In the genomic region with DNA sequence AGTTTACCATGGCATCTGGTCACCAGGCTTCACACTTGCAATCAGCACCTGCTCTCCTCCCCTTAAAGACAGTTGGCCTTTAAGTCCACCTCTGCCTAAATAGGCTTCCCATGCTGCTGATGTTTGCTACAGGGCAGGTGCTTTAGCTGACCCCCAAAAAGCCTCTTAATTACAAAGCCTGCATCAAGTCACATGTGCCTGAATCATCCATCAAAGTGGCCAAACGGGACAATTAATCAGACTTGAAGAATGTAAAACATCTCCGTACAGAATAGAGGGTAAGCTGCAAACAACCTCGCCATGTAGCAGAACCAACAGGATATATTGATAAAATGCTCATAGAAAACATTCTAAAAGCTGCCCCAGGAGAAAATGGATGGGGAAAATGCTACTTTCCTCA, we compare ENCODE assay signal across 29 cellular contexts. TPM values are rescaled to one million over a fixed set of nuclear protein-coding genes. Genes with fewer than 3 reads are reported as not detected.
A peak's percentile ranks its signal among the peaks of the same experiment; 100 is the strongest.
DNase-seq lines count a peak whose midpoint lies in the region; ATAC-seq and TF ChIP-seq lines count a peak whose summit lies in the region.
"Had no signal": no experiment of that assay in that cellular context is flagged by ENCODE, and none has a peak within 500 bp of the region (broad histone marks: within the 10 kb centered on the region; RNA-seq: fewer than 3 reads in every experiment).

No MANE protein-coding gene starts in this region.

- no peak for TF ChIP-seq POLR2A in heart left ventricle (IDR thresholded peaks at IDR 0.05)

- H3K4me3 Mint-ChIP-seq in GM23338 = no peak overlapping the region
- no peak overlapping the region for H3K4me3 Mint-ChIP-seq in memory B cell
- H3K4me3 Mint-ChIP-seq in stimulated activated naive B cell treated with anti-CD40 and anti-IgM and Interleukin-4, amounts not matched to agents 10 μg/mL and 1 μg/mL and 100 μg/mL, for 72 hours = peak overlapping the region in 1 of 2 donors; percentile 13
- H3K4me3 Mint-ChIP-seq: activated T-cell treated with anti-CD3 and anti-CD28 coated beads, Interleukin-2, amount 50 U/mL, for 24 hours; neural crest cell had no signal

- H3K9me3 Mint-ChIP-seq in GM23338 (no peaks in the 10 kb centered on the region), memory B cell (peaks cover 1% of the 10 kb centered on the region)
- H3K9me3 Mint-ChIP-seq in stimulated activated naive B cell treated with anti-CD40 and anti-IgM and Interleukin-4, amounts not matched to agents 10 μg/mL and 1 μg/mL and 100 μg/mL, for 72 hours = no peaks in the 10 kb centered on the region
- H3K9me3 Mint-ChIP-seq: activated T-cell treated with anti-CD3 and anti-CD28 coated beads, Interleukin-2, amount 50 U/mL, for 24 hours; neural crest cell had no signal

- H3K4me3 ChIP-seq in heart left ventricle (no peak overlapping the region), GM23338 (no peak overlapping the region), upper lobe of right lung (no peak overlapping the region), coronary artery (no peak overlapping the region)
- H3K4me3 ChIP-seq: gastrocnemius medialis, hepatocyte, stomach had no signal

- H2AFZ ChIP-seq in GM23338 = 0 out of 2 replicates have a peak overlapping the region, but pooled peaks have one; percentile 28
- H2AFZ ChIP-seq: hepatocyte, parathyroid adenoma had no signal

- H3K27me3 ChIP-seq in heart left ventricle (no peaks in the 10 kb centered on the region), GM23338 (ENCODE audit: insufficient read depth) (no peaks in the 10 kb centered on the region), upper lobe of right lung (no peaks in the 10 kb centered on the region)
- H3K27me3 ChIP-seq: brain microvascular endothelial cell, gastrocnemius medialis, hepatocyte, stomach had no signal

- H3K79me2 ChIP-seq in GM23338 (replicated peaks; ENCODE audit: insufficient read depth) = no peaks in the 10 kb centered on the region
- H3K79me2 ChIP-seq: hepatocyte, parathyroid adenoma had no signal

- H3K27ac Mint-ChIP-seq in GM23338 (no peak overlapping the region), memory B cell (peak overlapping the region; percentile 50)
- peak overlapping the region; percentile 80 for H3K27ac Mint-ChIP-seq in stimulated activated naive B cell treated with anti-CD40 and anti-IgM and Interleukin-4, amounts not matched to agents 10 μg/mL and 1 μg/mL and 100 μg/mL, for 72 hours
- H3K27ac Mint-ChIP-seq: activated T-cell treated with anti-CD3 and anti-CD28 coated beads, Interleukin-2, amount 50 U/mL, for 24 hours had no signal

- H3K4me1 ChIP-seq in heart left ventricle = peaks cover 0 to 82% (median 58%) of the 10 kb centered on the region in 12 donors
- no peaks in the 10 kb centered on the region; the same call in 1 of the 2 replicates for H3K4me1 ChIP-seq in GM23338 (ENCODE audit: insufficient read depth)
- peaks cover 25% of the 10 kb centered on the region for H3K4me1 ChIP-seq in upper lobe of right lung
- H3K4me1 ChIP-seq: gastrocnemius medialis, parathyroid adenoma had no signal

- H3K36me3 Mint-ChIP-seq in GM23338 (ENCODE audit: low read depth) (no peaks in the 10 kb centered on the region), memory B cell (peaks cover 39% of the 10 kb centered on the region)
- H3K36me3 Mint-ChIP-seq in stimulated activated naive B cell treated with anti-CD40 and anti-IgM and Interleukin-4, amounts not matched to agents 10 μg/mL and 1 μg/mL and 100 μg/mL, for 72 hours = peaks cover 15 to 38% of the 10 kb centered on the region in 2 donors

- ATAC-seq in heart left ventricle (no peak), Right ventricle myocardium superior (ENCODE audit: poor library complexity) (no peak), GM23338 (no peak), memory B cell (ENCODE audit: low read depth) (no peak), upper lobe of right lung (no peak)
- ATAC-seq in stimulated activated naive B cell treated with anti-CD40 and anti-IgM and Interleukin-4, amounts not matched to agents 10 μg/mL and 1 μg/mL and 100 μg/mL, for 72 hours (replicated peaks) = no peak
- ATAC-seq: gastrocnemius medialis, Panc1 had no signal

- H3K9me3 ChIP-seq in heart left ventricle (no peaks in the 10 kb centered on the region), upper lobe of right lung (no peaks in the 10 kb centered on the region)
- H3K9me3 ChIP-seq: gastrocnemius medialis, stomach had no signal

- 0 out of 2 replicates have a peak, but pooled peaks cover 3% of the 10 kb centered on the region for H3K9me2 ChIP-seq in GM23338 (ENCODE audit: insufficient read depth)

- H3K4me1 Mint-ChIP-seq in GM23338 (peaks cover 11% of the 10 kb centered on the region), memory B cell (peaks cover 77% of the 10 kb centered on the region)
- H3K4me1 Mint-ChIP-seq in stimulated activated naive B cell treated with anti-CD40 and anti-IgM and Interleukin-4, amounts not matched to agents 10 μg/mL and 1 μg/mL and 100 μg/mL, for 72 hours = peaks cover 65 to 95% of the 10 kb centered on the region in 2 donors
- H3K4me1 Mint-ChIP-seq: neural crest cell had no signal

- H3K27ac ChIP-seq in heart left ventricle = peak overlapping the region in 8 of 12 donors; percentile 47 to 87 (median 80)
- no peak overlapping the region for H3K27ac ChIP-seq in GM23338 (ENCODE audit: low read depth)
- no peak overlapping the region for H3K27ac ChIP-seq in upper lobe of right lung
- no peak overlapping the region for H3K27ac ChIP-seq in coronary artery
- H3K27ac ChIP-seq: brain microvascular endothelial cell, gastrocnemius medialis, hepatocyte, parathyroid adenoma, stomach, WERI-Rb-1 had no signal

- no peak for TF ChIP-seq CTCF in heart left ventricle (IDR thresholded peaks at IDR 0.05)
- no peak for TF ChIP-seq CTCF in GM23338 (conservative IDR thresholded peaks at IDR 0.05; ENCODE audit: low read depth in 2 of 2)
- TF ChIP-seq CTCF in upper lobe of right lung (IDR thresholded peaks at IDR 0.05) = no peak
- no peak for TF ChIP-seq CTCF in coronary artery (IDR thresholded peaks at IDR 0.05)

- H3K27me3 Mint-ChIP-seq in GM23338 (ENCODE audit: insufficient read depth, low read depth, poor library complexity) (peaks cover 2% of the 10 kb centered on the region), memory B cell (no peaks in the 10 kb centered on the region)
- H3K27me3 Mint-ChIP-seq in stimulated activated naive B cell treated with anti-CD40 and anti-IgM and Interleukin-4, amounts not matched to agents 10 μg/mL and 1 μg/mL and 100 μg/mL, for 72 hours = no peaks in the 10 kb centered on the region
- H3K27me3 Mint-ChIP-seq: activated T-cell treated with anti-CD3 and anti-CD28 coated beads, Interleukin-2, amount 50 U/mL, for 24 hours had no signal

- no peaks in the 10 kb centered on the region for H4K20me1 ChIP-seq in GM23338 (replicated peaks; ENCODE audit: insufficient read depth)

- no peaks in the 10 kb centered on the region for H3F3A ChIP-seq in GM23338 (replicated peaks; ENCODE audit: low read depth)

- no peak for DNase-seq in heart left ventricle
- no peak for DNase-seq in Right ventricle myocardium superior
- no peak for DNase-seq in GM23338 (ENCODE audit: low spot score)
- no peak for DNase-seq in memory B cell (ENCODE audit: low spot score in 2 of 2)
- no peak for DNase-seq in stimulated activated naive B cell treated with anti-CD40 and anti-IgM and Interleukin-4, amounts not matched to agents 10 μg/mL and 1 μg/mL and 100 μg/mL, for 72 hours
- no peak for DNase-seq in upper lobe of right lung
- DNase-seq in coronary artery (ENCODE audit: low spot score) = no peak
- DNase-seq: activated CD4-positive, alpha-beta T cell treated with anti-CD3 and anti-CD28 coated beads, Interleukin-2, amount 50 U/mL, for 1 hour; activated effector memory CD4-positive, alpha-beta T cell treated with anti-CD3 and anti-CD28 coated beads, Interleukin-2, amount 50 U/mL, for 16 hours; activated T-cell treated with anti-CD3 and anti-CD28 coated beads, Interleukin-2, amount 50 U/mL, for 24 hours; brain microvascular endothelial cell; cerebellar nuclear complex; COR-L47; gastrocnemius medialis; kidney glomerular epithelial cell; MM.1S; NCI-H2029 treated with DMSO at 0.1 percent for 48 hours; retina; stimulated activated CD4-positive, alpha-beta T cell treated with anti-CD3 and anti-CD28 coated beads, Interleukin-2, amount 100 ng/mL, for 24 hours; stomach; T1000; WERI-Rb-1 had no signal

- no peaks in the 10 kb centered on the region for H3K36me3 ChIP-seq in heart left ventricle
- no peaks in the 10 kb centered on the region for H3K36me3 ChIP-seq in GM23338 (ENCODE audit: insufficient read depth)
- H3K36me3 ChIP-seq in upper lobe of right lung = no peaks in the 10 kb centered on the region
- H3K36me3 ChIP-seq: brain microvascular endothelial cell, gastrocnemius medialis, stomach, WERI-Rb-1 had no signal

- H3K4me2 ChIP-seq in GM23338 = no peak overlapping the region
- H3K4me2 ChIP-seq: hepatocyte had no signal

- intact Hi-C loops in heart left ventricle (cut with DNase I) = loop anchor here in 3 of 10 donors (2.0 to 10.0 kb wide), 4 partner anchors 39 to 61 kb away; no protein-coding TSS in a partner anchor
- intact Hi-C loops in Right ventricle myocardium superior (cut with DNase I) = no loop called here
- intact Hi-C loops in upper lobe of right lung (cut with DNase I) = no loop called here

- 71 to 78% (median 71%) methylated on average over 3 of the region's 3 CpGs for WGBS in heart left ventricle, 4 donors

TF ChIP-seq in GM23338, 12 proteins besides CTCF, POLR2A, EP300 and RAD21 (continues in another document):
- TF ChIP-seq CREB1 (CRISPR knock-in tag; IDR thresholded peaks at IDR 0.05; ENCODE audit: low read depth) = no peak
- TF ChIP-seq EZH2phosphoT487 (IDR thresholded peaks at IDR 0.05; ENCODE audit: unreplicated experiment) = no peak
- TF ChIP-seq JUNB (IDR thresholded peaks at IDR 0.05; ENCODE audit: unreplicated experiment) = no peak
- TF ChIP-seq ZNF114 (CRISPR knock-in tag; IDR thresholded peaks at IDR 0.05) = no peak
- TF ChIP-seq NANOG (IDR thresholded peaks at IDR 0.05; ENCODE audit: borderline replicate concordance) = no peak
- no peak for TF ChIP-seq ZNF331 (CRISPR knock-in tag; IDR thresholded peaks at IDR 0.05; ENCODE audit: low read depth)
- TF ChIP-seq STAT1 (IDR thresholded peaks at IDR 0.05; ENCODE audit: unreplicated experiment) = no peak
- no peak for TF ChIP-seq POLR2AphosphoS5 (IDR thresholded peaks at IDR 0.05; ENCODE audit: low read depth)
- TF ChIP-seq EZH2 (IDR thresholded peaks at IDR 0.05; ENCODE audit: low read depth, unreplicated experiment) = no peak

RNA-seq across cellular contexts. Expression of gene LY86, which starts 7.4 kb away (rescaled TPM):
- total RNA-seq in heart left ventricle = 10 to 100 TPM in 1 of 9 donors, 1 to 10 TPM in 3, under 1 TPM in 5; 0.34 to 13.4 (median 0.75) TPM
- under 1 TPM; 0.23 to 1.00 TPM for polyA plus RNA-seq in heart left ventricle
- 0.89 TPM for total RNA-seq in Right ventricle myocardium superior
- total RNA-seq in GM23338 (2014; rRNA removed; shearing (Covaris generic)) = not detected in 2 replicates
- polyA plus RNA-seq in GM23338 (2016; fragmentation: Nextera tagmentation; extraction: Ambion mirVana) = 0.28 and 0.29 TPM in 2 replicates
- 13.8 TPM for total RNA-seq in upper lobe of right lung
- total RNA-seq: endothelial cell of umbilical vein, lung microvascular endothelial cell, neural crest cell had no signal
- polyA plus RNA-seq: BJ, endothelial cell of umbilical vein had no signal

Comparison
In these comparisons a context has a peak if more than half of its experiments do, and no peak if none do; other contexts are left out.
1. H3K27ac ChIP-seq: peak in heart left ventricle (8 of 12); none in GM23338 (single experiment), upper lobe of right lung (single experiment) and coronary artery (0 of 2).